In genomic region chr7:47294569-47295222, GRCh38 we compare ENCODE assay signal across 16 cellular contexts.
DNase-seq lines count a peak whose midpoint lies in the region; ATAC-seq, FAIRE-seq and TF ChIP-seq lines count a peak whose summit lies in the region.
"Had no signal": no experiment of that assay in that cellular context is flagged by ENCODE, and none has a peak within 500 bp of the region (broad histone marks: within the 10 kb centered on the region; RNA-seq: fewer than 3 reads in every experiment).

No MANE protein-coding gene starts in this region.

- no peaks in the 10 kb centered on the region for H3K27me3 ChIP-seq in BLaER1 treated with 17β-estradiol and CSF1 and Interleukin-3, amounts not matched to agents 10 nM and 100 nM
- H3K27me3 ChIP-seq in K562 (ENCODE audit: control insufficient read depth in 2 of 2, insufficient read depth in 2 of 2, low read length in 2 of 2) (peaks cover 0 to 10% of the 10 kb centered on the region in 2 experiments; a peak in 3 of 5 replicates), liver (ENCODE audit: control insufficient read depth in 4 of 4, insufficient read depth in 4 of 4, low read length in 3 of 4) (no peaks in the 10 kb centered on the region), skeletal muscle tissue (ENCODE audit: control insufficient read depth in 3 of 3, insufficient read depth in 3 of 3, low read length in 3 of 3) (no peaks in the 10 kb centered on the region), dorsolateral prefrontal cortex (peaks cover 0 to 19% (median 0%) of the 10 kb centered on the region in 45 donors)

- no TSS peak for BruUV-seq in K562 (replicated peaks; lab: Mats Ljungman, UMichigan)

- intact Hi-C loops in K562 (cut with micrococcal nuclease): no loop called here
- intact Hi-C loops in dorsolateral prefrontal cortex (cut with DNase I): no loop called here
- intact Hi-C loops in posterior cingulate gyrus (cut with DNase I): no loop called here

- ATAC-seq in K562: no peak
- ATAC-seq: activated naive CD8-positive, alpha-beta T cell treated with anti-CD3 and anti-CD28 coated beads, Interleukin-2, amount 50 U/mL, for 24 hours; stimulated activated naive CD8-positive, alpha-beta T cell treated with anti-CD3 and anti-CD28 coated beads, Interleukin-15, Interleukin-2, amounts not matched to agents 100 U/mL and 50 U/mL, for 24 hours had no signal

- WGBS in K562 (ENCODE audit: insufficient coverage, low coverage, missing lambda C conversion rate): 3% methylated on average over 4 of the region's 4 CpGs
- 85% methylated on average over 4 of the region's 4 CpGs for WGBS in liver

- peaks cover 0 to 8% (median 0%) of the 10 kb centered on the region in 11 experiments; a peak in 2 of 22 replicates for H3K9me3 ChIP-seq in BLaER1 treated with 17β-estradiol and CSF1 and Interleukin-3, amounts not matched to agents 10 nM and 100 nM (replicated peaks in 1 of 11)
- H3K9me3 ChIP-seq in K562 (replicated peaks; ENCODE audit: control insufficient read depth, insufficient read depth, low read depth, low read length) (no peaks in the 10 kb centered on the region), liver (ENCODE audit: control insufficient read depth in 4 of 4, low read length in 3 of 4) (no peaks in the 10 kb centered on the region), skeletal muscle tissue (ENCODE audit: control insufficient read depth in 3 of 3, low read length in 3 of 3) (no peaks in the 10 kb centered on the region)

- in situ Hi-C loops in K562 (cut with MboI): no loop called here

- H4K20me1 ChIP-seq in BLaER1 treated with 17β-estradiol and CSF1 and Interleukin-3, amounts not matched to agents 10 nM and 100 nM: peaks cover 0 to 100% (median 0%) of the 10 kb centered on the region in 11 experiments; a peak in 5 of 22 replicates
- H4K20me1 ChIP-seq in K562 (replicated peaks; ENCODE audit: control insufficient read depth, insufficient read depth, low read length): no peaks in the 10 kb centered on the region

- H3K4me3 ChIP-seq in BLaER1 treated with 17β-estradiol and CSF1 and Interleukin-3, amounts not matched to agents 10 nM and 100 nM: 0 out of 20 replicates have a peak overlapping the region, but pooled peaks of 1 of the 10 experiments have one; percentile 1
- H3K4me3 ChIP-seq in K562: no peak overlapping the region
- H3K4me3 ChIP-seq in liver (ENCODE audit: low read depth in 1 of 3, low read length in 3 of 3): no peak overlapping the region
- no peak overlapping the region for H3K4me3 ChIP-seq in skeletal muscle tissue (ENCODE audit: low read length in 3 of 3)
- no peak overlapping the region for H3K4me3 ChIP-seq in dorsolateral prefrontal cortex

- POLR2A ChIA-PET in K562 (lab: Yijun Ruan, JAX): interaction anchor here (0.5 to 1.0 kb wide), 2 partner anchors 10 to 76 kb away, joined by 4 read pairs; no protein-coding TSS in a partner anchor

- no peak for FAIRE-seq in K562 (lab: Jason Lieb, UNC)
- FAIRE-seq: RCC 7860 had no signal

- CTCF ChIA-PET in K562 (lab: Yijun Ruan, JAX; ENCODE audit: low intra/inter-chr PET ratio): no interaction called here

- H3K9me1 ChIP-seq in K562 (ENCODE audit: control insufficient read depth, insufficient read depth, low read length): no peaks in the 10 kb centered on the region

- TF ChIP-seq RAD21 in K562 (CRISPR knock-in tag; conservative IDR thresholded peaks at IDR 0.05 in 1 of 2, IDR thresholded peaks at IDR 0.05 in 1 of 2) (no peak), liver (IDR thresholded peaks at IDR 0.05) (no peak)

- H3K27ac ChIP-seq in BLaER1 treated with 17β-estradiol and CSF1 and Interleukin-3, amounts not matched to agents 10 nM and 100 nM: peak overlapping the region in 10 of 11 experiments; percentile 48 to 94 (median 88); a peak in 19 of 22 replicates
- no peak overlapping the region for H3K27ac ChIP-seq in K562 (ENCODE audit: extremely low read depth, low read depth, low read length)
- peak overlapping the region; percentile 22 to 31 for H3K27ac ChIP-seq in liver (ENCODE audit: low read depth in 1 of 2, low read length in 2 of 2)
- peak overlapping the region; percentile 65 for H3K27ac ChIP-seq in skeletal muscle tissue (ENCODE audit: low read depth, low read length)
- H3K27ac ChIP-seq in dorsolateral prefrontal cortex: peak overlapping the region in 20 of 59 donors; percentile 0 to 63 (median 26)

- H3K4me1 ChIP-seq in BLaER1 treated with 17β-estradiol and CSF1 and Interleukin-3, amounts not matched to agents 10 nM and 100 nM: peaks cover 53 to 83% (median 76%) of the 10 kb centered on the region in 10 experiments
- peaks cover 0 to 2% of the 10 kb centered on the region in 2 experiments; a peak in 1 of 5 replicates for H3K4me1 ChIP-seq in K562 (replicated peaks in 1 of 2; ENCODE audit: control insufficient read depth in 2 of 2, insufficient read depth in 2 of 2, low read length in 2 of 2)
- no peaks in the 10 kb centered on the region for H3K4me1 ChIP-seq in liver (ENCODE audit: control insufficient read depth in 4 of 4, insufficient read depth in 4 of 4, low read length in 3 of 4)
- peaks cover 19 to 38% (median 21%) of the 10 kb centered on the region in 3 donors for H3K4me1 ChIP-seq in skeletal muscle tissue (ENCODE audit: control insufficient read depth in 3 of 3, insufficient read depth in 3 of 3, low read length in 3 of 3)

- peak overlapping the region in 9 of 11 experiments; percentile 2 to 61 (median 42); a peak in 11 of 22 replicates for H3K9ac ChIP-seq in BLaER1 treated with 17β-estradiol and CSF1 and Interleukin-3, amounts not matched to agents 10 nM and 100 nM
- H3K9ac ChIP-seq in K562 (ENCODE audit: insufficient read depth in 1 of 2, low read depth in 2 of 2, low read length in 2 of 2): no peak overlapping the region
- no peak overlapping the region for H3K9ac ChIP-seq in liver (ENCODE audit: low read depth in 1 of 2, low read length in 2 of 2)
- no peak overlapping the region for H3K9ac ChIP-seq in skeletal muscle tissue (ENCODE audit: low read depth in 1 of 3, low read length in 3 of 3)

- H3K4me2 ChIP-seq in BLaER1 treated with 17β-estradiol and CSF1 and Interleukin-3, amounts not matched to agents 10 nM and 100 nM: peak overlapping the region; percentile 43 to 90 (median 74)
- H3K4me2 ChIP-seq in K562 (ENCODE audit: insufficient read depth, low read length): no peak overlapping the region

- H3K79me2 ChIP-seq in K562 (ENCODE audit: control insufficient read depth, insufficient read depth, low read length): no peaks in the 10 kb centered on the region

- TF ChIP-seq CTCF in K562 (IDR thresholded peaks at IDR 0.05 in 2 of 3, conservative IDR thresholded peaks at IDR 0.05 in 1 of 3; ENCODE audit: insufficient read depth in 2 of 3, low read depth in 1 of 3, low read length in 3 of 3) (no peak), liver (IDR thresholded peaks at IDR 0.05; ENCODE audit: low read depth, low read length, missing input control) (no peak), dorsolateral prefrontal cortex (IDR thresholded peaks at IDR 0.05 in 54 of 56, conservative IDR thresholded peaks at IDR 0.05 in 2 of 56; ENCODE audit: low read depth in 1 of 56, partially characterized antibody in 56 of 56) (no peak)

- TF ChIP-seq POLR2A in K562 (conservative IDR thresholded peaks at IDR 0.05): no peak

- no peak for DNase-seq in K562 (ENCODE audit: extremely low read depth in 1 of 4, low spot score in 3 of 4)
- no peak for DNase-seq in dorsolateral prefrontal cortex
- DNase-seq in posterior cingulate gyrus: no peak
- DNase-seq in activated effector memory CD4-positive, alpha-beta T cell treated with anti-CD3 and anti-CD28 coated beads, Interleukin-2, amount 50 U/mL, for 16 hours: no peak
- no peak for DNase-seq in NCI-H2171 (lab: John Stamatoyannopoulos, UW)
- DNase-seq: activated naive CD8-positive, alpha-beta T cell treated with anti-CD3 and anti-CD28 coated beads, Interleukin-2, amount 50 U/mL, for 24 hours; COR-L47; EL; NCI-H1092; NCI-H2107; nucleus accumbens; stimulated activated naive CD8-positive, alpha-beta T cell treated with anti-CD3 and anti-CD28 coated beads, Interleukin-15, Interleukin-2, amounts not matched to agents 100 U/mL and 50 U/mL, for 24 hours had no signal

- TF ChIP-seq EP300 in K562 (IDR thresholded peaks at IDR 0.05; ENCODE audit: low read length): no peak

- no peak overlapping the region for H2AFZ ChIP-seq in K562 (ENCODE audit: low read depth, low read length)

- H3K36me3 ChIP-seq in BLaER1 treated with 17β-estradiol and CSF1 and Interleukin-3, amounts not matched to agents 10 nM and 100 nM: peaks cover 24 to 100% (median 66%) of the 10 kb centered on the region in 11 experiments; a peak in 21 of 22 replicates
- H3K36me3 ChIP-seq in K562 (ENCODE audit: control insufficient read depth, insufficient read depth, low read length) (no peaks in the 10 kb centered on the region), liver (ENCODE audit: control insufficient read depth in 4 of 4, insufficient read depth in 3 of 4, low read depth in 1 of 4, low read length in 3 of 4) (peaks cover 17 to 86% (median 56%) of the 10 kb centered on the region in 4 donors), skeletal muscle tissue (ENCODE audit: control insufficient read depth in 3 of 3, insufficient read depth in 3 of 3, low read length in 3 of 3) (peaks cover 19 to 27% (median 25%) of the 10 kb centered on the region in 3 donors)

TF ChIP-seq in K562, 482 proteins besides CTCF, POLR2A, EP300 and RAD21 (continues in another document):
- TF ChIP-seq SMARCE1 (IDR thresholded peaks at IDR 0.05) (no peak), ZNF282 (CRISPR knock-in tag; IDR thresholded peaks at IDR 0.05) (no peak), DACH1 (IDR thresholded peaks at IDR 0.05; ENCODE audit: partially characterized antibody) (no peak), ZNF316 (IDR thresholded peaks at IDR 0.05) (peak; percentile 74), MAFF (IDR thresholded peaks at IDR 0.05; ENCODE audit: low read length) (peak; percentile 73), MAFG (tag; conservative IDR thresholded peaks at IDR 0.05) (peak; percentile 75), C11orf30 (IDR thresholded peaks at IDR 0.05; ENCODE audit: low read depth) (peak; percentile 62), MAFK (IDR thresholded peaks at IDR 0.05; ENCODE audit: low read length) (peak; percentile 70)

TF ChIP-seq in liver, 16 proteins besides CTCF, POLR2A, EP300 and RAD21:
- TF ChIP-seq JUND (IDR thresholded peaks at IDR 0.05): no peak

Comparison
In these comparisons a context has a peak if more than half of its experiments do, and no peak if none do; other contexts are left out.
1. H3K9ac ChIP-seq: peak in BLaER1 treated with 17β-estradiol and CSF1 and Interleukin-3, amounts not matched to agents 10 nM and 100 nM (9 of 11); none in K562 (0 of 2), liver (0 of 2) and skeletal muscle tissue (0 of 3).